Comparison of ENCODE assay signal across 7 cellular contexts in genomic region chr5:120582635-120583034, GRCh38.
"Had no signal": no experiment of that assay in that cellular context is flagged by ENCODE, and none has a peak within 500 bp of the region (broad histone marks: within the 10 kb centered on the region; RNA-seq: fewer than 3 reads in every experiment).

No MANE protein-coding gene starts in this region.

- H3K36me3 ChIP-seq: HAP-1 had no signal

- H3K27ac ChIP-seq: GM23248, HL-60 had no signal

- H3K9ac ChIP-seq: GM23248 had no signal

- H3K4me3 ChIP-seq: GM23248, HAP-1 had no signal

- H3K4me1 ChIP-seq: HAP-1 had no signal

- H3K9me3 ChIP-seq: HAP-1 had no signal

- DNase-seq: GM23248, GOT3, H7, IMR-90, KG1 had no signal

- H2AFZ ChIP-seq: GM23248 had no signal
